11 cellular contexts compared by ENCODE assay signal in genomic region chr10:79138449-79139123, GRCh38.
DNase-seq lines count a peak whose midpoint lies in the region; ATAC-seq, FAIRE-seq and TF ChIP-seq lines count a peak whose summit lies in the region.
"Had no signal": no experiment of that assay in that cellular context is flagged by ENCODE, and none has a peak within 500 bp of the region (broad histone marks: within the 10 kb centered on the region; RNA-seq: fewer than 3 reads in every experiment).

No MANE protein-coding gene starts in this region.

- POLR2A ChIA-PET in H1 (lab: Charles Lee; ENCODE audit: partially characterized antibody) (interaction anchor here (1.5 to 2.1 kb wide), 2 partner anchors 8 to 11 kb away, joined by 3 to 9 read pairs; no protein-coding TSS in a partner anchor), HEK293T (lab: Yijun Ruan, JAX) (interaction anchor here (0.8 kb wide), 1 partner anchor 164 kb away, joined by 3 read pairs; no protein-coding TSS in a partner anchor)

- H3K23ac ChIP-seq in H1 (ENCODE audit: insufficient read length): no peak overlapping the region

- peaks cover 25% of the 10 kb centered on the region for H3K79me1 ChIP-seq in H1 (ENCODE audit: low read depth, low read length)

- H2BK5ac ChIP-seq in H1 (ENCODE audit: low read depth, low read length): peak overlapping the region; percentile 66; the same call in 1 of the 2 replicates

- no peak for TF ChIP-seq RAD21 in H1 (IDR thresholded peaks at IDR 0.05 in 1 of 2, conservative IDR thresholded peaks at IDR 0.05 in 1 of 2; ENCODE audit: low read depth in 2 of 2, low read length in 2 of 2)

- no peak for TF ChIP-seq POLR2A in H1 (IDR thresholded peaks at IDR 0.05; ENCODE audit: control extremely low read depth in 1 of 2, low read depth in 2 of 2, low read length in 2 of 2)
- TF ChIP-seq POLR2A in GM18505 (IDR thresholded peaks at IDR 0.05; ENCODE audit: borderline replicate concordance, extremely low read depth, insufficient read depth, insufficient read length): no peak

- no peak overlapping the region for H3K56ac ChIP-seq in H1 (replicated peaks; ENCODE audit: insufficient read length, low read depth, low read length)

- H2BK15ac ChIP-seq in H1 (ENCODE audit: low read length): no peak overlapping the region

- no peak overlapping the region for H2BK20ac ChIP-seq in H1 (ENCODE audit: low read length)

- no peak overlapping the region for H3K9ac ChIP-seq in H1 (replicated peaks in 1 of 4; ENCODE audit: extremely low read depth in 1 of 4, low read depth in 3 of 4, low read length in 3 of 4)

- H3K27ac ChIP-seq in ACC112 (ENCODE audit: low read depth, low read length) (peak overlapping the region; percentile 76), HL-60 (replicated peaks) (peak overlapping the region; percentile 77), H1 (ENCODE audit: low read depth, low read length) (no peak overlapping the region)

- no peak overlapping the region for H3K4me3 ChIP-seq in ACC112 (ENCODE audit: low read depth, low read length)
- H3K4me3 ChIP-seq in HL-60 (replicated peaks; ENCODE audit: insufficient read depth, low read length): no peak overlapping the region
- H3K4me3 ChIP-seq in H1 (ENCODE audit: extremely low read depth in 1 of 4, insufficient read depth in 2 of 4, low read depth in 3 of 4, low read length in 4 of 4): no peak overlapping the region

- H3K79me2 ChIP-seq in ACC112 (ENCODE audit: control insufficient read depth, insufficient read depth, low read length, unreplicated experiment): peaks cover 20% of the 10 kb centered on the region
- H3K79me2 ChIP-seq in H1 (ENCODE audit: control insufficient read depth in 1 of 2, insufficient read depth in 2 of 2, low read length in 2 of 2): peaks cover 0 to 17% of the 10 kb centered on the region in 2 experiments; a peak in 3 of 4 replicates

- H3K4me2 ChIP-seq in H1 (ENCODE audit: insufficient read depth in 1 of 2, low read depth in 2 of 2, low read length in 2 of 2): no peak overlapping the region

- H3K4me1 ChIP-seq in ACC112 (ENCODE audit: control insufficient read depth, insufficient read depth, low read length, unreplicated experiment) (peaks cover 43% of the 10 kb centered on the region), H1 (replicated peaks in 1 of 4; ENCODE audit: control insufficient read depth in 3 of 4, insufficient read depth in 4 of 4, low read length in 3 of 4) (peaks cover 0 to 34% (median 14%) of the 10 kb centered on the region in 4 experiments; a peak in 5 of 7 replicates)

- no peak overlapping the region for H3K14ac ChIP-seq in H1 (ENCODE audit: insufficient read length)

- H3K23me2 ChIP-seq in H1 (ENCODE audit: low read depth, low read length): peaks cover 3% of the 10 kb centered on the region

- H3K27me3 Mint-ChIP-seq in osteocyte (ENCODE audit: unreplicated experiment): no peaks in the 10 kb centered on the region

- H3K27me3 ChIP-seq in ACC112 (ENCODE audit: insufficient read depth, low read length) (no peaks in the 10 kb centered on the region), HL-60 (ENCODE audit: insufficient read depth, poor library complexity, severe bottlenecking) (no peaks in the 10 kb centered on the region), H1 (replicated peaks in 1 of 4; ENCODE audit: control insufficient read depth in 3 of 4, extremely low read depth in 1 of 4, insufficient read depth in 3 of 4, low read length in 3 of 4) (no peaks in the 10 kb centered on the region)

- H3K4me1 Mint-ChIP-seq in osteocyte (ENCODE audit: unreplicated experiment): peaks cover 56% of the 10 kb centered on the region

- H3K9me3 ChIP-seq in H1 (ENCODE audit: insufficient read depth in 2 of 2, low read depth in 1 of 2, low read length in 1 of 2): no peaks in the 10 kb centered on the region
- H3K9me3 ChIP-seq: Caco-2 had no signal

- H4K5ac ChIP-seq in H1 (ENCODE audit: insufficient read length, low read depth, low read length): no peak overlapping the region

- H2BK12ac ChIP-seq in H1 (ENCODE audit: low read depth, low read length): 0 out of 2 replicates have a peak overlapping the region, but pooled peaks have one; percentile 27

- TF ChIP-seq CTCF in HL-60 (IDR thresholded peaks at IDR 0.05; ENCODE audit: insufficient read depth, low read length) (no peak), H1 (IDR thresholded peaks at IDR 0.05; ENCODE audit: control extremely low read depth in 1 of 3, insufficient read depth in 1 of 3, low read depth in 1 of 3, low read length in 3 of 3) (no peak), osteocyte (IDR thresholded peaks at IDR 0.05) (no peak)

- FAIRE-seq in H1 (lab: Jason Lieb, UNC): no peak

- DNase-seq in HL-60 (ENCODE audit: low read depth in 1 of 2, low spot score in 1 of 2): no peak
- DNase-seq in H1 (ENCODE audit: low read depth in 1 of 2, low spot score in 2 of 2): no peak
- no peak for DNase-seq in osteocyte (ENCODE audit: extremely low spot score, unreplicated experiment)
- no peak for DNase-seq in HEK293T (ENCODE audit: extremely low spot score)
- DNase-seq in activated CD4-positive, alpha-beta T cell treated with anti-CD3 and anti-CD28 coated beads, Interleukin-2, amount 50 U/mL, for 1 hour: no peak
- DNase-seq: Caco-2, NCI-H2029, SHP77 had no signal

- no peaks in the 10 kb centered on the region for H3K9me3 Mint-ChIP-seq in osteocyte (ENCODE audit: unreplicated experiment)

- ATAC-seq in HG03095 (IDR thresholded peaks at IDR 0.05; ENCODE audit: unreplicated experiment) (no peak), GM18505 (IDR thresholded peaks at IDR 0.05; ENCODE audit: unreplicated experiment) (no peak)

- H2BK120ac ChIP-seq in H1 (replicated peaks; ENCODE audit: low read depth, low read length): no peak overlapping the region

- no peak overlapping the region for H4K91ac ChIP-seq in H1 (replicated peaks; ENCODE audit: insufficient read length, low read length)

- peaks cover 13% of the 10 kb centered on the region; the same call in 1 of the 2 replicates for H3K36me3 ChIP-seq in ACC112 (ENCODE audit: insufficient read depth, low read length)
- peaks cover 0 to 16% (median 4%) of the 10 kb centered on the region in 4 experiments; a peak in 4 of 8 replicates for H3K36me3 ChIP-seq in H1 (ENCODE audit: control insufficient read depth in 2 of 4, insufficient read depth in 4 of 4, low read length in 3 of 4)

- no peak overlapping the region for H4K8ac ChIP-seq in H1 (ENCODE audit: extremely low read depth, insufficient read depth, low read length)

- TF ChIP-seq EP300 in H1 (IDR thresholded peaks at IDR 0.05; ENCODE audit: borderline replicate concordance in 1 of 2, low read depth in 2 of 2, low read length in 2 of 2): no peak

- peak overlapping the region; percentile 8 for H3K4me3 Mint-ChIP-seq in osteocyte (ENCODE audit: unreplicated experiment)

- WGBS in H1 (ENCODE audit: extremely low coverage in 1 of 2, insufficient coverage in 1 of 2, insufficient read length in 1 of 2, insufficient replicate concordance in 2 of 2, low coverage in 1 of 2, low lambda C conversion rate in 2 of 2, missing lambda C conversion rate in 1 of 2), 2 experiments: 80% methylated on average over 5 of the region's 5 CpGs; no CpG with 5 or more reads in 1 of the 2 experiments

- H3K4ac ChIP-seq in H1 (replicated peaks; ENCODE audit: insufficient read length, low read depth, low read length): no peak overlapping the region

- H3K36me3 Mint-ChIP-seq in osteocyte (ENCODE audit: unreplicated experiment): peaks cover 29% of the 10 kb centered on the region

- no peak overlapping the region for H2AFZ ChIP-seq in ACC112 (ENCODE audit: low read length, unreplicated experiment)
- H2AFZ ChIP-seq in H1 (ENCODE audit: low read length): no peak overlapping the region

- H4K20me1 ChIP-seq in H1 (replicated peaks in 1 of 2; ENCODE audit: control insufficient read depth in 1 of 2, insufficient read depth in 2 of 2, low read length in 2 of 2): peaks cover 0 to 12% of the 10 kb centered on the region in 2 experiments

- H2AK5ac ChIP-seq in H1 (ENCODE audit: low read depth, low read length): peak overlapping the region; percentile 76; the same call in 1 of the 2 replicates

- peak overlapping the region; percentile 96 for H3K27ac Mint-ChIP-seq in osteocyte (ENCODE audit: unreplicated experiment)

- peak overlapping the region; percentile 32 for H3K18ac ChIP-seq in H1 (ENCODE audit: extremely low read depth, low read length)

- CTCF ChIA-PET in H1 (lab: Charles Lee; ENCODE audit: partially characterized antibody): interaction anchor here (0.8 to 1.3 kb wide), 5 partner anchors 14 to 59 kb away, joined by 3 to 8 read pairs (median 3); no protein-coding TSS in a partner anchor
- CTCF ChIA-PET in HEK293T (lab: Yijun Ruan, JAX): interaction anchor here (1.4 kb wide), 1 partner anchor 57 kb away, joined by 4 read pairs; no protein-coding TSS in a partner anchor

TF ChIP-seq in H1, 55 proteins besides CTCF, POLR2A, EP300 and RAD21:
- TF ChIP-seq CEBPB (IDR thresholded peaks at IDR 0.05; ENCODE audit: low read depth, low read length): no peak
- TF ChIP-seq NRF1 (IDR thresholded peaks at IDR 0.05; ENCODE audit: low read depth, low read length): no peak
- no peak for TF ChIP-seq GABPA (IDR thresholded peaks at IDR 0.05; ENCODE audit: borderline replicate concordance, insufficient read depth, low read length)
- no peak for TF ChIP-seq CTBP2 (IDR thresholded peaks at IDR 0.05; ENCODE audit: borderline replicate concordance, insufficient read depth, insufficient read length, low read length)
- no peak for TF ChIP-seq BACH1 (IDR thresholded peaks at IDR 0.05; ENCODE audit: low read length)
- no peak for TF ChIP-seq PHF8 (conservative IDR thresholded peaks at IDR 0.05; ENCODE audit: low read depth, low read length)
- TF ChIP-seq SP1 (IDR thresholded peaks at IDR 0.05; ENCODE audit: low read depth, low read length): no peak
- TF ChIP-seq KDM5A (IDR thresholded peaks at IDR 0.05; ENCODE audit: low read length): no peak
- TF ChIP-seq FOSL1 (IDR thresholded peaks at IDR 0.05; ENCODE audit: insufficient read depth, low read depth, low read length): no peak

TF ChIP-seq in HEK293T, 16 proteins besides CTCF, POLR2A, EP300 and RAD21 (continues in another document):
- TF ChIP-seq HDGF (IDR thresholded peaks at IDR 0.05; ENCODE audit: borderline replicate concordance) (no peak), ELF4 (IDR thresholded peaks at IDR 0.05) (no peak), NFRKB (IDR thresholded peaks at IDR 0.05) (no peak), PKNOX1 (IDR thresholded peaks at IDR 0.05) (no peak), FOXA1 (IDR thresholded peaks at IDR 0.05) (no peak), ZNF384 (IDR thresholded peaks at IDR 0.05) (no peak), BHLHE40 (IDR thresholded peaks at IDR 0.05; ENCODE audit: borderline replicate concordance) (no peak), FOXK2 (IDR thresholded peaks at IDR 0.05) (no peak), LEF1 (IDR thresholded peaks at IDR 0.05; ENCODE audit: borderline replicate concordance) (no peak)
